Comparison of ENCODE assay signal across 14 cellular contexts in the genomic region with DNA sequence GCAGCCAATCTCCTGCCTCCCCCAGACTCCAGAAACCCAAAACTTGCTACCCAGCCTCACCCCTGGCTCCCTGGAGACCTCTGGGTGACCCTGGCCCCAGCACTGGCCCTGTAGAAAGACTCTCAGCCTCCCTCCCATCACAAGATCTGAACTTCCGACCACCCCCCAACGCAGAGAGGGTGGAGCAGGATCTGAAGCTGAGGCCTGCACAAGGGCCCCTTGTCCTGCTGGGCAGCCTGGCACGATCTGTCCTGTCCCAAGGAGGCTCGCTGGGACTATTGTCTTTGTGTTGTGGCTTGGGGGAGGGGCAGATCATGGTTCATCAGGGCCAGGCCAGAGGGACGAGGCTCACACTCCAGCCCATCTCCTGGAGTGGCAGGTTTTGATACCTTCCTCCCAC. TPM values are rescaled to one million over a fixed set of nuclear protein-coding genes. Genes with fewer than 3 reads are reported as not detected.
DNase-seq lines count a peak whose midpoint lies in the region; ATAC-seq, FAIRE-seq and TF ChIP-seq lines count a peak whose summit lies in the region.
"Had no signal": no experiment of that assay in that cellular context is flagged by ENCODE, and none has a peak within 500 bp of the region (broad histone marks: within the 10 kb centered on the region; RNA-seq: fewer than 3 reads in every experiment).

No MANE protein-coding gene starts in this region.

- H4K91ac ChIP-seq in H1 (replicated peaks; ENCODE audit: insufficient read length, low read length), result peak overlapping the region; percentile 88

- H3K9me3 ChIP-seq in Karpas-422 (ENCODE audit: low read length) (no peaks in the 10 kb centered on the region), H1 (ENCODE audit: insufficient read depth in 2 of 2, low read depth in 1 of 2, low read length in 1 of 2) (no peaks in the 10 kb centered on the region), muscle layer of duodenum (ENCODE audit: control insufficient read depth in 1 of 2, low read length in 2 of 2) (no peaks in the 10 kb centered on the region)

- POLR2A ChIA-PET in H1 (lab: Charles Lee; ENCODE audit: partially characterized antibody), result interaction anchor here (0.9 to 3.3 kb wide), 8 partner anchors 12 to 380 kb away, joined by 3 to 17 read pairs (median 5); partner anchors contain the start of genes IPO9 and PHLDA3

- ATAC-seq in HG03159 (IDR thresholded peaks at IDR 0.05; ENCODE audit: unreplicated experiment), result no peak

- H2AFZ ChIP-seq in Karpas-422 (ENCODE audit: low read length) (no peak overlapping the region), H1 (ENCODE audit: low read length) (0 out of 2 replicates have a peak overlapping the region, but pooled peaks have one; percentile 28)

- H3K14ac ChIP-seq in H1 (ENCODE audit: insufficient read length), result no peak overlapping the region

- peak overlapping the region; percentile 42; the same call in 1 of the 2 replicates for H3K18ac ChIP-seq in H1 (ENCODE audit: extremely low read depth, low read length)

- TF ChIP-seq POLR2A in H1 (IDR thresholded peaks at IDR 0.05; ENCODE audit: control extremely low read depth in 1 of 2, low read depth in 2 of 2, low read length in 2 of 2), result no peak

- H3K27me3 ChIP-seq in Karpas-422 (ENCODE audit: low read length) (no peaks in the 10 kb centered on the region), H1 (replicated peaks in 1 of 4; ENCODE audit: control insufficient read depth in 3 of 4, extremely low read depth in 1 of 4, insufficient read depth in 3 of 4, low read length in 3 of 4) (no peaks in the 10 kb centered on the region; a peak in 1 of 7 replicates), muscle layer of duodenum (ENCODE audit: low read depth, low read length) (no peaks in the 10 kb centered on the region)

- no peak overlapping the region for H3K27ac ChIP-seq in Karpas-422 (ENCODE audit: low read length)
- H3K27ac ChIP-seq in H1 (ENCODE audit: low read depth, low read length), result no peak overlapping the region
- peak overlapping the region; percentile 45 for H3K27ac ChIP-seq in muscle layer of duodenum (ENCODE audit: low read length)
- H3K27ac ChIP-seq in substantia nigra (ENCODE audit: low read depth, low read length, poor library complexity, severe bottlenecking), result peak overlapping the region; percentile 87

- peak overlapping the region; percentile 82; the same call in 1 of the 2 replicates for H2BK20ac ChIP-seq in H1 (ENCODE audit: low read length)

- no peak overlapping the region for H4K5ac ChIP-seq in H1 (ENCODE audit: insufficient read length, low read depth, low read length)

- no peaks in the 10 kb centered on the region for H3K23me2 ChIP-seq in H1 (ENCODE audit: low read depth, low read length)

- no peaks in the 10 kb centered on the region for H3K79me1 ChIP-seq in H1 (ENCODE audit: low read depth, low read length)

- H3K4me3 ChIP-seq in Karpas-422 (ENCODE audit: low read length) (no peak overlapping the region), H1 (ENCODE audit: extremely low read depth in 1 of 4, insufficient read depth in 2 of 4, low read depth in 3 of 4, low read length in 4 of 4) (no peak overlapping the region), muscle layer of duodenum (ENCODE audit: low read depth in 1 of 2, low read length in 2 of 2) (no peak overlapping the region)
- H3K4me3 ChIP-seq: coronary artery had no signal

- no peak overlapping the region for H2BK120ac ChIP-seq in H1 (replicated peaks; ENCODE audit: low read depth, low read length)

- H3K79me2 ChIP-seq in Karpas-422 (ENCODE audit: low read length), result no peaks in the 10 kb centered on the region
- no peaks in the 10 kb centered on the region for H3K79me2 ChIP-seq in H1 (ENCODE audit: control insufficient read depth in 1 of 2, insufficient read depth in 2 of 2, low read length in 2 of 2)

- peak overlapping the region; percentile 15; the same call in 1 of the 2 replicates for H3K9ac ChIP-seq in Karpas-422 (ENCODE audit: low read length)
- H3K9ac ChIP-seq in H1 (replicated peaks in 1 of 4; ENCODE audit: extremely low read depth in 1 of 4, low read depth in 3 of 4, low read length in 3 of 4), result no peak overlapping the region

- no peak overlapping the region for H3K4me2 ChIP-seq in Karpas-422 (ENCODE audit: low read depth, low read length, poor library complexity, severe bottlenecking)
- H3K4me2 ChIP-seq in H1 (ENCODE audit: insufficient read depth in 1 of 2, low read depth in 2 of 2, low read length in 2 of 2), result no peak overlapping the region

- DNase-seq in Karpas-422 (no peak), H1 (ENCODE audit: low read depth in 1 of 2, low spot score in 2 of 2) (no peak), substantia nigra (lab: John Stamatoyannopoulos, UW) (peak in 48 of 49 donors; percentile 39 to 91 (median 80)), OCI-M2 (lab: John Stamatoyannopoulos, UW; ENCODE audit: unreplicated experiment) (no peak), NCI-H748 treated with DMSO at 0.1 percent for 48 hours (lab: John Stamatoyannopoulos, UW) (no peak), GOT3 (lab: John Stamatoyannopoulos, UW) (no peak)
- DNase-seq: NCI-H1436, SHP77 treated with DMSO at 0.1 percent for 48 hours had no signal

- no peak for TF ChIP-seq RAD21 in H1 (IDR thresholded peaks at IDR 0.05 in 1 of 2, conservative IDR thresholded peaks at IDR 0.05 in 1 of 2; ENCODE audit: low read depth in 2 of 2, low read length in 2 of 2)

- H4K8ac ChIP-seq in H1 (ENCODE audit: extremely low read depth, insufficient read depth, low read length), result peak overlapping the region; percentile 17; the same call in 1 of the 2 replicates

- H2BK15ac ChIP-seq in H1 (ENCODE audit: low read length), result 0 out of 2 replicates have a peak overlapping the region, but pooled peaks have one; percentile 88

- H3K36me3 ChIP-seq in Karpas-422 (ENCODE audit: insufficient read depth, low read length) (no peaks in the 10 kb centered on the region; the same call in 1 of the 2 replicates), H1 (ENCODE audit: control insufficient read depth in 2 of 4, insufficient read depth in 4 of 4, low read length in 3 of 4) (no peaks in the 10 kb centered on the region), muscle layer of duodenum (ENCODE audit: control insufficient read depth in 1 of 2, insufficient read depth in 2 of 2, low read length in 2 of 2) (no peaks in the 10 kb centered on the region)

- FAIRE-seq in H1 (lab: Jason Lieb, UNC), result no peak

- H4K20me1 ChIP-seq in Karpas-422 (ENCODE audit: insufficient read depth, low read depth, low read length), result no peaks in the 10 kb centered on the region
- H4K20me1 ChIP-seq in H1 (replicated peaks in 1 of 2; ENCODE audit: control insufficient read depth in 1 of 2, insufficient read depth in 2 of 2, low read length in 2 of 2), result no peaks in the 10 kb centered on the region

- H3K56ac ChIP-seq in H1 (replicated peaks; ENCODE audit: insufficient read length, low read depth, low read length), result no peak overlapping the region

- H2AK5ac ChIP-seq in H1 (ENCODE audit: low read depth, low read length), result no peak overlapping the region; the same call in 1 of the 2 replicates

- peak overlapping the region; percentile 82; the same call in 1 of the 2 replicates for H2BK5ac ChIP-seq in H1 (ENCODE audit: low read depth, low read length)

- no peaks in the 10 kb centered on the region for H3K9me2 ChIP-seq in Karpas-422 (replicated peaks; ENCODE audit: insufficient read depth, low read length)

- H3K4me1 ChIP-seq in Karpas-422 (ENCODE audit: low read length), result peaks cover 29% of the 10 kb centered on the region
- peaks cover 4 to 20% (median 14%) of the 10 kb centered on the region in 4 experiments for H3K4me1 ChIP-seq in H1 (replicated peaks in 1 of 4; ENCODE audit: control insufficient read depth in 3 of 4, insufficient read depth in 4 of 4, low read length in 3 of 4)
- peaks cover 7 to 23% of the 10 kb centered on the region in 2 donors for H3K4me1 ChIP-seq in muscle layer of duodenum (ENCODE audit: control insufficient read depth in 1 of 2, insufficient read depth in 2 of 2, low read length in 2 of 2)

- no peak for TF ChIP-seq CTCF in H1 (IDR thresholded peaks at IDR 0.05; ENCODE audit: control extremely low read depth in 1 of 3, insufficient read depth in 1 of 3, low read depth in 1 of 3, low read length in 3 of 3)

- peak overlapping the region; percentile 72; the same call in 1 of the 2 replicates for H2BK12ac ChIP-seq in H1 (ENCODE audit: low read depth, low read length)

- WGBS in H1 (ENCODE audit: extremely low coverage in 1 of 2, insufficient coverage in 1 of 2, insufficient read length in 1 of 2, insufficient replicate concordance in 2 of 2, low coverage in 1 of 2, low lambda C conversion rate in 2 of 2, missing lambda C conversion rate in 1 of 2), 2 experiments, result 77% methylated on average over 4 of the region's 5 CpGs; no CpG with 5 or more reads in 1 of the 2 experiments

- CTCF ChIA-PET in H1 (lab: Charles Lee; ENCODE audit: partially characterized antibody), result interaction anchor here (0.6 to 12.4 kb wide), 26 partner anchors 10 to 303 kb away, joined by 3 to 171 read pairs (median 6); no protein-coding TSS in a partner anchor

- no peak overlapping the region for H3K23ac ChIP-seq in H1 (ENCODE audit: insufficient read length)

- H3K4ac ChIP-seq in H1 (replicated peaks; ENCODE audit: insufficient read length, low read depth, low read length), result no peak overlapping the region

- TF ChIP-seq EP300 in H1 (IDR thresholded peaks at IDR 0.05; ENCODE audit: borderline replicate concordance in 1 of 2, low read depth in 2 of 2, low read length in 2 of 2), result no peak

RNA-seq across cellular contexts. Expression of gene PHLDA3, which starts 20.0 kb away (rescaled TPM):
- total RNA-seq in Karpas-422 (2014; rRNA removed; shearing (Covaris generic); ENCODE audit: low replicate concordance), result not detected in 2 replicates
- total RNA-seq in H1 (2021; fragmentation: NEBNext Ultra II Directional; extraction: Animal tissue kit (Norgen Biotek cat#: 25700)), result 27.5 and 27.7 TPM in 2 replicates
- 25.5 and 42.8 TPM in 2 replicates for polyA plus RNA-seq in H1 (2011; rRNA removed)
- polyA plus RNA-seq in H1 (2011; cell fraction: cytosol; rRNA removed), result 54.2 TPM
- polyA plus RNA-seq in H1 (2011; cell fraction: nucleus; rRNA removed), result 49.9 TPM
- 20.2 to 38.8 TPM (median 34.1 TPM) in 4 replicates for polyA plus RNA-seq in H1 (2012, experiment 1 of 2)
- 27.9 TPM for polyA plus RNA-seq in H1 (2012, experiment 2 of 2)
- polyA plus RNA-seq in H1 (2013, experiment 1 of 2), result 10.0 TPM
- 11.0 TPM for polyA plus RNA-seq in H1 (2013, experiment 2 of 2)
- polyA minus RNA-seq in H1 (2011; rRNA and poly(A)+ RNA removed), result 10.2 and 11.8 TPM in 2 replicates
- polyA minus RNA-seq in H1 (2011; cell fraction: cytosol; rRNA and poly(A)+ RNA removed), result 26.1 TPM
- polyA minus RNA-seq in H1 (2011; cell fraction: nucleus; rRNA and poly(A)+ RNA removed), result 40.8 TPM
- polyA plus RNA-seq: CD14-positive monocyte had no signal

RNA-seq across cellular contexts. Expression of gene TNNI1, which starts 27.5 kb away (rescaled TPM):
- 333 and 375 TPM in 2 replicates for total RNA-seq in Karpas-422 (2014; rRNA removed; shearing (Covaris generic); ENCODE audit: low replicate concordance)
- total RNA-seq in H1 (2021; fragmentation: NEBNext Ultra II Directional; extraction: Animal tissue kit (Norgen Biotek cat#: 25700)), result 0.29 and 0.50 TPM in 2 replicates
- 0.46 and 1.0 TPM in 2 replicates for polyA plus RNA-seq in H1 (2011; rRNA removed)
- polyA plus RNA-seq in H1 (2011; cell fraction: cytosol; rRNA removed), result 1.5 TPM
- 0.81 TPM for polyA plus RNA-seq in H1 (2011; cell fraction: nucleus; rRNA removed)
- 0.54 to 1.4 TPM (median 1.1 TPM) in 4 replicates for polyA plus RNA-seq in H1 (2012, experiment 1 of 2)
- polyA plus RNA-seq in H1 (2012, experiment 2 of 2), result 0.97 TPM
- polyA plus RNA-seq in H1 (2013, experiment 1 of 2), result 0.18 TPM
- 0.20 TPM for polyA plus RNA-seq in H1 (2013, experiment 2 of 2)
- 0.28 and 0.34 TPM in 2 replicates for polyA minus RNA-seq in H1 (2011; rRNA and poly(A)+ RNA removed)
- polyA minus RNA-seq in H1 (2011; cell fraction: cytosol; rRNA and poly(A)+ RNA removed), result not detected
- polyA minus RNA-seq in H1 (2011; cell fraction: nucleus; rRNA and poly(A)+ RNA removed), result not detected
- total RNA-seq: activated CD8-positive, alpha-beta memory T cell treated with anti-CD3 and anti-CD28 coated beads for 36 hours had no signal
- polyA plus RNA-seq: CD14-positive monocyte had no signal

RNA-seq across cellular contexts. Expression of gene LAD1, which starts 49.9 kb away (rescaled TPM):
- 0.76 and 1.2 TPM in 2 replicates for total RNA-seq in Karpas-422 (2014; rRNA removed; shearing (Covaris generic); ENCODE audit: low replicate concordance)
- 30.5 and 32.8 TPM in 2 replicates for total RNA-seq in H1 (2021; fragmentation: NEBNext Ultra II Directional; extraction: Animal tissue kit (Norgen Biotek cat#: 25700))
- 9.3 and 12.4 TPM in 2 replicates for polyA plus RNA-seq in H1 (2011; rRNA removed)
- 9.9 TPM for polyA plus RNA-seq in H1 (2011; cell fraction: cytosol; rRNA removed)
- 16.3 TPM for polyA plus RNA-seq in H1 (2011; cell fraction: nucleus; rRNA removed)
- 17.1 to 22.3 TPM (median 20.0 TPM) in 4 replicates for polyA plus RNA-seq in H1 (2012, experiment 1 of 2)
- 21.6 TPM for polyA plus RNA-seq in H1 (2012, experiment 2 of 2)
- polyA plus RNA-seq in H1 (2013, experiment 1 of 2), result 20.5 TPM
- 20.2 TPM for polyA plus RNA-seq in H1 (2013, experiment 2 of 2)
- polyA minus RNA-seq in H1 (2011; rRNA and poly(A)+ RNA removed), result 7.7 and 10.7 TPM in 2 replicates
- 8.4 TPM for polyA minus RNA-seq in H1 (2011; cell fraction: cytosol; rRNA and poly(A)+ RNA removed)
- 13.1 TPM for polyA minus RNA-seq in H1 (2011; cell fraction: nucleus; rRNA and poly(A)+ RNA removed)
- total RNA-seq: activated CD8-positive, alpha-beta memory T cell treated with anti-CD3 and anti-CD28 coated beads for 36 hours had no signal
- polyA plus RNA-seq: CD14-positive monocyte, neural cell had no signal

RNA-seq across cellular contexts. Expression of gene CSRP1, which starts 57.9 kb away (rescaled TPM):
- 39.8 and 51.8 TPM in 2 replicates for total RNA-seq in Karpas-422 (2014; rRNA removed; shearing (Covaris generic); ENCODE audit: low replicate concordance)
- 22.3 and 24.1 TPM in 2 replicates for total RNA-seq in H1 (2021; fragmentation: NEBNext Ultra II Directional; extraction: Animal tissue kit (Norgen Biotek cat#: 25700))
- polyA plus RNA-seq in H1 (2011; rRNA removed), result 13.2 and 14.2 TPM in 2 replicates
- 13.4 TPM for polyA plus RNA-seq in H1 (2011; cell fraction: cytosol; rRNA removed)
- 14.7 TPM for polyA plus RNA-seq in H1 (2011; cell fraction: nucleus; rRNA removed)
- 12.4 to 15.0 TPM (median 13.8 TPM) in 4 replicates for polyA plus RNA-seq in H1 (2012, experiment 1 of 2)
- 20.3 TPM for polyA plus RNA-seq in H1 (2012, experiment 2 of 2)
- 15.9 TPM for polyA plus RNA-seq in H1 (2013, experiment 1 of 2)
- 15.4 TPM for polyA plus RNA-seq in H1 (2013, experiment 2 of 2)
- polyA minus RNA-seq in H1 (2011; rRNA and poly(A)+ RNA removed), result 10.5 and 12.6 TPM in 2 replicates
- 9.5 TPM for polyA minus RNA-seq in H1 (2011; cell fraction: cytosol; rRNA and poly(A)+ RNA removed)
- 9.3 TPM for polyA minus RNA-seq in H1 (2011; cell fraction: nucleus; rRNA and poly(A)+ RNA removed)

Comparison
In these comparisons a context has a peak if more than half of its experiments do, and no peak if none do; other contexts are left out.
1. DNase-seq: peak in substantia nigra (48 of 49); none in Karpas-422 (single experiment), H1 (0 of 2), OCI-M2 (single experiment), NCI-H748 treated with DMSO at 0.1 percent for 48 hours (single experiment) and GOT3 (single experiment).
2. H3K27ac ChIP-seq: peak in muscle layer of duodenum (single experiment) and substantia nigra (single experiment); none in Karpas-422 (single experiment) and H1 (single experiment).
3. RNA of gene PHLDA3, which starts 20.0 kb away (total RNA-seq): 27.5 to 27.7 TPM in H1; not detected in Karpas-422; every median in the first group is over 10 times any median in the second.
4. RNA of gene TNNI1, which starts 27.5 kb away (total RNA-seq): 333 to 375 TPM in Karpas-422; 0.29 to 0.50 TPM in H1; every median in the first group is over 100 times any median in the second.
5. RNA of gene LAD1, which starts 49.9 kb away (total RNA-seq): 30.5 to 32.8 TPM in H1; 0.76 to 1.2 TPM in Karpas-422; every median in the first group is over 10 times any median in the second.